ENCODE assay signal across 1 cellular context in the genomic region with DNA sequence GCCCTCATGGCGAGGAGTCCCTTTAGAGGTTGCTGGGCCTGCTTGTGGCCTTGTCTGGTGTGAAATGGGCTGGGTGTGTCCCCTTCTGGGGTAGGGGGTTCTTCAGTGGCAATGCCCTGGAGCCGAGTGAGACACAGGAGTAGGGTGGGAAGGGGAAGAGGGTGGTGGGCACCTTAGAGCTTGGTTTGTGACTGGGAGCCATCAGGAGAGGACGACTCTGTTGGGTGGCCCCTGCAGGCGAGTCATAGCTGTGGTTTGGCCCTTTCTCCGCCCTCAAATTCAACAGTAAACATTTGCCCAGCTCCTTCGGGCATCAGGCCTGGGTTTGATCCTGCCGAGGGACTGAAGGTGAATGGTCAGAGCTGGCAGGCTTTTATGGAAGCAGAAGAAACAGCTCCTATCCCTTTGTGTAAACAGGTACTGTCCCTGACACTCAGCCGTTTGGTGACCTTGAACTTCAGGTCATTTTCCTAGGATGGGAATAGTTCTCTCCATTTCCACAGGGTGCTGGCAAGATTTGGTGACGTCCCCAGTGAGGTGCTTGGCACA.
TF ChIP-seq lines count a peak whose summit lies in the region.

No MANE protein-coding gene starts in this region.

TF ChIP-seq in HepG2, 621 proteins besides CTCF, POLR2A, EP300 and RAD21 (continued from another document and continues in another):
- TF ChIP-seq CENPBD1 (CRISPR knock-in tag; IDR thresholded peaks at IDR 0.05; ENCODE audit: borderline replicate concordance, low read depth) (no peak), RERE (CRISPR knock-in tag; IDR thresholded peaks at IDR 0.05; ENCODE audit: low read depth) (peak; percentile 81), ZNF530 (CRISPR knock-in tag; IDR thresholded peaks at IDR 0.05; ENCODE audit: low read depth) (no peak), ATF6 (CRISPR knock-in tag; conservative IDR thresholded peaks at IDR 0.05) (no peak), ZHX2 (IDR thresholded peaks at IDR 0.05; ENCODE audit: low read depth) (no peak), ZHX2 (CRISPR knock-in tag; IDR thresholded peaks at IDR 0.05; ENCODE audit: borderline replicate concordance) (no peak), RBFOX2 (IDR thresholded peaks at IDR 0.05; ENCODE audit: low read depth, low read length) (0 out of 2 replicates have a peak, but pooled peaks have one; percentile 26), ZBTB20 (CRISPR knock-in tag; IDR thresholded peaks at IDR 0.05; ENCODE audit: borderline replicate concordance, low read depth) (no peak), HES4 (CRISPR knock-in tag; IDR thresholded peaks at IDR 0.05; ENCODE audit: borderline replicate concordance) (no peak), ZNF276 (CRISPR knock-in tag; IDR thresholded peaks at IDR 0.05; ENCODE audit: low read depth) (no peak), RFX1 (IDR thresholded peaks at IDR 0.05) (no peak), THAP9 (CRISPR knock-in tag; IDR thresholded peaks at IDR 0.05; ENCODE audit: borderline replicate concordance) (no peak), DZIP1 (CRISPR knock-in tag; IDR thresholded peaks at IDR 0.05) (no peak), FOXP1 (IDR thresholded peaks at IDR 0.05) (peak; percentile 51; the same call in 1 of the 2 replicates), FOXP1 (CRISPR knock-in tag; IDR thresholded peaks at IDR 0.05) (peak; percentile 87), ZNF792 (CRISPR knock-in tag; IDR thresholded peaks at IDR 0.05) (peak; percentile 92), ZFP36L1 (CRISPR knock-in tag; IDR thresholded peaks at IDR 0.05) (no peak), HCFC1 (IDR thresholded peaks at IDR 0.05; ENCODE audit: low read depth, low read length) (no peak), ZNF12 (CRISPR knock-in tag; IDR thresholded peaks at IDR 0.05) (no peak), AGO1 (IDR thresholded peaks at IDR 0.05; ENCODE audit: low read depth, low read length, poor library complexity, severe bottlenecking) (no peak)
- TF ChIP-seq, protein P1, sequence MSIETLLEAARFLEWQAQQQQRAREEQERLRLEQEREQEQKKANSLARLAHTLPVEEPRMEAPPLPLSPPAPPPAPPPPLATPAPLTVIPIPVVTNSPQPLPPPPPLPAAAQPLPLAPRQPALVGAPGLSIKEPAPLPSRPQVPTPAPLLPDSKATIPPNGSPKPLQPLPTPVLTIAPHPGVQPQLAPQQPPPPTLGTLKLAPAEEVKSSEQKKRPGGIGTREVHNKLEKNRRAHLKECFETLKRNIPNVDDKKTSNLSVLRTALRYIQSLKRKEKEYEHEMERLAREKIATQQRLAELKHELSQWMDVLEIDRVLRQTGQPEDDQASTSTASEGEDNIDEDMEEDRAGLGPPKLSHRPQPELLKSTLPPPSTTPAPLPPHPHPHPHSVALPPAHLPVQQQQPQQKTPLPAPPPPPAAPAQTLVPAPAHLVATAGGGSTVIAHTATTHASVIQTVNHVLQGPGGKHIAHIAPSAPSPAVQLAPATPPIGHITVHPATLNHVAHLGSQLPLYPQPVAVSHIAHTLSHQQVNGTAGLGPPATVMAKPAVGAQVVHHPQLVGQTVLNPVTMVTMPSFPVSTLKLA (IDR thresholded peaks at IDR 0.05) = no peak
- TF ChIP-seq, protein P2, sequence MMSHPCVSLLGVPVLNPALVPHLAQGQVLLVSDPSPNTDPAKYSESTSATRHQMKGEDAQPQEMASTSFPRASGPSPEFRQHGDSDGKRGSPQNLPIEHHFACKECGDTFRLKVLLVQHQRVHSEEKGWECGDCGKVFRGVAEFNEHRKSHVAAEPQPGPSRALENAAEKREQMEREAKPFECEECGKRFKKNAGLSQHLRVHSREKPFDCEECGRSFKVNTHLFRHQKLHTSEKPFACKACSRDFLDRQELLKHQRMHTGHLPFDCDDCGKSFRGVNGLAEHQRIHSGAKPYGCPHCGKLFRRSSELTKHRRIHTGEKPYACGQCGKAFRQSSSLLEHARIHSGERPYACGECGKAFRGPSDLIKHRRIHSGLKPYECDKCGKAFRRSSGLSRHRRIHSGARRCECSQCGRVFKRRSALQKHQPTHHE (CRISPR knock-in tag; IDR thresholded peaks at IDR 0.05; ENCODE audit: borderline replicate concordance) = no peak
